Comparison of ENCODE assay signal across 13 cellular contexts in the genomic region with DNA sequence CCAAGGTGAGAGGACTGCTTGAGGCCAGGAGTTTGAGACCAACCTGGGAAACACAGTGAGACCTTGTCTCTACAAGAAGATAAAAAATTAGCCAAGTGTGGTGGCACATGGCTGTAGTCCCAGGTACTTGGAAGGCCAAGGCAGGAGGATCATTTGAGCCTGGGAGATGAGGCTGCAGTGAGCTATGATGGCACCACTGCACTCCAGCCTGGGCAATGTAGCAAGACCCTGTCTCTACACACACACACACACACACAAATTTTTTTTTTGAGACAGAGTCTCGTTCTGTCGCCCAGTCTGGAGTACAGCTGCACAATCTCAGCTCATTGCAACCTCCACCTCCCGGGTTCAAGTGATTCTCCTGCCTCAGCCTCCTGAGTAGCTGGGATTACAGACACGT. TPM values are rescaled to one million over a fixed set of nuclear protein-coding genes. Genes with fewer than 3 reads are reported as not detected.
DNase-seq lines count a peak whose midpoint lies in the region; ATAC-seq, FAIRE-seq and TF ChIP-seq lines count a peak whose summit lies in the region.
"Not testable (repeated sequence)": the region's sequence is repeated elsewhere in the genome, so short reads cannot be mapped to it uniquely, and the experiment has no call there.
"Had no signal": no experiment of that assay in that cellular context is flagged by ENCODE, and none has a peak within 500 bp of the region (broad histone marks: within the 10 kb centered on the region; RNA-seq: fewer than 3 reads in every experiment).

No MANE protein-coding gene starts in this region.

- H3K27ac Mint-ChIP-seq in mesothelial cell of epicardium (peak overlapping the region; percentile 51), neural progenitor cell (peak overlapping the region; percentile 68)

- H3K4me3 ChIP-seq in Panc1 (ENCODE audit: low read depth in 2 of 2, low read length in 2 of 2); K562; neural progenitor cell: not testable (repeated sequence)

- H3K9me3 ChIP-seq in Panc1 (ENCODE audit: control insufficient read depth, insufficient read depth, low read depth, low read length); K562 (replicated peaks; ENCODE audit: control insufficient read depth, insufficient read depth, low read depth, low read length); neural progenitor cell (ENCODE audit: low read depth): not testable (repeated sequence)

- not testable (repeated sequence) for BruUV-seq in Panc1 (replicated peaks; lab: Mats Ljungman, UMichigan); K562 (replicated peaks; lab: Mats Ljungman, UMichigan)

- H3K4me2 ChIP-seq in K562 (ENCODE audit: insufficient read depth, low read length); neural progenitor cell: not testable (repeated sequence)

- not testable (repeated sequence) for TF ChIP-seq EP300 in K562 (IDR thresholded peaks at IDR 0.05; ENCODE audit: low read length)

- not testable (repeated sequence) for H3K9me3 Mint-ChIP-seq in mesothelial cell of epicardium, neural progenitor cell

- POLR2A ChIA-PET in Panc1 (lab: Charles Lee); K562 (lab: Yijun Ruan, JAX): not testable (repeated sequence)

- FAIRE-seq in K562 (lab: Jason Lieb, UNC): not testable (repeated sequence)

- H3K36me3 Mint-ChIP-seq in mesothelial cell of epicardium, neural progenitor cell: not testable (repeated sequence)

- H3K4me1 ChIP-seq in Panc1 (ENCODE audit: control insufficient read depth, insufficient read depth, low read length); K562 (replicated peaks in 1 of 2; ENCODE audit: control insufficient read depth in 2 of 2, insufficient read depth in 2 of 2, low read length in 2 of 2): not testable (repeated sequence)
- peaks cover 24% of the 10 kb centered on the region for H3K4me1 ChIP-seq in neural progenitor cell

- H3K4me3 Mint-ChIP-seq in mesothelial cell of epicardium: not testable (repeated sequence)
- H3K4me3 Mint-ChIP-seq in neural progenitor cell: peak overlapping the region; percentile 28

- not testable (repeated sequence) for H3K9ac ChIP-seq in K562 (ENCODE audit: insufficient read depth in 1 of 2, low read depth in 2 of 2, low read length in 2 of 2); neural progenitor cell

- peaks cover 35% of the 10 kb centered on the region for H3F3A ChIP-seq in neural progenitor cell (ENCODE audit: low read depth)

- H3K4me1 Mint-ChIP-seq in mesothelial cell of epicardium (peaks cover 13% of the 10 kb centered on the region), neural progenitor cell (peaks cover 38% of the 10 kb centered on the region)

- ATAC-seq in Panc1, K562: not testable (repeated sequence)

- DNase-seq in Panc1 (ENCODE audit: low read depth, low spot score); K562 (ENCODE audit: extremely low read depth in 1 of 4, low spot score in 3 of 4); mesothelial cell of epicardium (ENCODE audit: low spot score in 2 of 2, unreplicated experiment in 2 of 2); neural progenitor cell (ENCODE audit: low spot score): not testable (repeated sequence)

- not testable (repeated sequence) for TF ChIP-seq RAD21 in K562 (CRISPR knock-in tag; conservative IDR thresholded peaks at IDR 0.05 in 1 of 2, IDR thresholded peaks at IDR 0.05 in 1 of 2)

- H4K20me1 ChIP-seq in K562 (replicated peaks; ENCODE audit: control insufficient read depth, insufficient read depth, low read length); neural progenitor cell (ENCODE audit: low read depth): not testable (repeated sequence)

- in situ Hi-C loops in Panc1 (cut with HindIII; ENCODE audit: low pct_unique_long_range_greater_than_20kb, low sequenced_read_pairs); K562 (cut with MboI): not testable (repeated sequence)

- H3K27ac ChIP-seq in Panc1 (ENCODE audit: low read length): peak overlapping the region; percentile 12; the same call in 1 of the 2 replicates
- not testable (repeated sequence) for H3K27ac ChIP-seq in K562 (ENCODE audit: extremely low read depth, low read depth, low read length); neural progenitor cell

- H3K27me3 Mint-ChIP-seq in mesothelial cell of epicardium (ENCODE audit: low read depth) (peaks cover 20% of the 10 kb centered on the region), neural progenitor cell (ENCODE audit: insufficient read depth, low read depth) (peaks cover 26% of the 10 kb centered on the region)

- H3K36me3 ChIP-seq in Panc1 (ENCODE audit: control insufficient read depth, insufficient read depth, low read length); K562 (ENCODE audit: control insufficient read depth, insufficient read depth, low read length); neural progenitor cell: not testable (repeated sequence)

- not testable (repeated sequence) for TF ChIP-seq CTCF in Panc1 (IDR thresholded peaks at IDR 0.05); K562 (IDR thresholded peaks at IDR 0.05 in 2 of 3, conservative IDR thresholded peaks at IDR 0.05 in 1 of 3; ENCODE audit: insufficient read depth in 2 of 3, low read depth in 1 of 3, low read length in 3 of 3); mesothelial cell of epicardium (IDR thresholded peaks at IDR 0.05; ENCODE audit: unreplicated experiment); neural progenitor cell (IDR thresholded peaks at IDR 0.05)

- H3K79me2 ChIP-seq in K562 (ENCODE audit: control insufficient read depth, insufficient read depth, low read length); neural progenitor cell (ENCODE audit: low read depth): not testable (repeated sequence)

- H3K9me1 ChIP-seq in K562 (ENCODE audit: control insufficient read depth, insufficient read depth, low read length): not testable (repeated sequence)

- CTCF ChIA-PET in Panc1 (lab: Charles Lee); K562 (lab: Yijun Ruan, JAX; ENCODE audit: low intra/inter-chr PET ratio): not testable (repeated sequence)

- WGBS in K562 (ENCODE audit: insufficient coverage, low coverage, missing lambda C conversion rate): 0% methylated on average over 4 of the region's 4 CpGs

- not testable (repeated sequence) for H3K27me3 ChIP-seq in Panc1 (ENCODE audit: control insufficient read depth, insufficient read depth, low read length)
- peaks cover 4 to 31% of the 10 kb centered on the region in 2 experiments; a peak in 3 of 5 replicates for H3K27me3 ChIP-seq in K562 (ENCODE audit: control insufficient read depth in 2 of 2, insufficient read depth in 2 of 2, low read length in 2 of 2)
- peaks cover 44% of the 10 kb centered on the region for H3K27me3 ChIP-seq in neural progenitor cell

- not testable (repeated sequence) for TF ChIP-seq POLR2A in K562 (conservative IDR thresholded peaks at IDR 0.05)

- H2AFZ ChIP-seq in K562 (ENCODE audit: low read depth, low read length); neural progenitor cell (replicated peaks): not testable (repeated sequence)

- intact Hi-C loops in Panc1 (cut with micrococcal nuclease; ENCODE audit: unreplicated experiment); K562 (cut with micrococcal nuclease): not testable (repeated sequence)

TF ChIP-seq in K562, 482 proteins besides CTCF, POLR2A, EP300 and RAD21:
- TF ChIP-seq ZNF121 (CRISPR knock-in tag; conservative IDR thresholded peaks at IDR 0.05): 0 out of 2 replicates have a peak, but pooled peaks have one; percentile 9

RNA-seq across cellular contexts. Expression of gene ZNRF4, which starts 30.4 kb away (rescaled TPM):
- total RNA-seq in Panc1 (2021; ENCODE audit: unreplicated experiment) (not detected), K562 (2014; rRNA removed) (not detected in 2 replicates), K562 (2014; rRNA removed; fragmentation: Illumina TruSeq; extraction: Trizol) (not detected in 2 replicates), K562 (2015; rRNA removed; fragmentation: Illumina TruSeq; extraction: Trizol) (not detected in 2 replicates), K562 (2021) (not detected in 2 replicates), mesothelial cell of epicardium (not detected in 3 replicates), neural progenitor cell (ENCODE audit: low replicate concordance) (not detected in 2 replicates)
- not detected for polyA plus RNA-seq in Panc1 (2012; ENCODE audit: insufficient read length)
- total RNA-seq in K562 (2011; cell fraction: chromatin; rRNA removed; ENCODE audit: low replicate concordance): not detected in 2 replicates
- not detected in 2 replicates for total RNA-seq in K562 (2011; cell fraction: nucleolus; rRNA removed)
- total RNA-seq in K562 (2011; cell fraction: nucleoplasm; rRNA removed): not detected in 2 replicates
- polyA plus RNA-seq in K562 (2011; rRNA removed) (not detected in 2 replicates), K562 (2014; fragmentation: Illumina TruSeq; extraction: Trizol) (not detected in 2 replicates), K562 (2014; fragmentation: Nextera tagmentation; extraction: Ambion mirVana) (not detected), K562 (2014; rRNA removed) (not detected in 2 replicates)
- polyA plus RNA-seq in K562 (2011; cell fraction: cytosol; rRNA removed): not detected in 2 replicates
- not detected in 2 replicates for polyA plus RNA-seq in K562 (2011; cell fraction: nucleus; rRNA removed)
- polyA plus RNA-seq in K562 (2012): not detected in 2 replicates
- not detected in 2 replicates for polyA minus RNA-seq in K562 (2011; rRNA and poly(A)+ RNA removed)
- polyA minus RNA-seq in K562 (2011; cell fraction: cytosol; rRNA and poly(A)+ RNA removed): not detected in 2 replicates
- not detected in 2 replicates for polyA minus RNA-seq in K562 (2011; cell fraction: nucleus; rRNA and poly(A)+ RNA removed)
- total RNA-seq: A673; CD4-positive, alpha-beta memory T cell; CD4-positive, CD25-positive, alpha-beta regulatory T cell; CD8-positive, alpha-beta memory T cell; Daoy; G401; GM12878 had no signal
- polyA plus RNA-seq: AG04450; CD14-positive monocyte; CD4-positive, alpha-beta memory T cell; CD4-positive, CD25-positive, alpha-beta regulatory T cell; CD8-positive, alpha-beta memory T cell; GM12878 had no signal
